29 cellular contexts compared by ENCODE assay signal in the genomic region with DNA sequence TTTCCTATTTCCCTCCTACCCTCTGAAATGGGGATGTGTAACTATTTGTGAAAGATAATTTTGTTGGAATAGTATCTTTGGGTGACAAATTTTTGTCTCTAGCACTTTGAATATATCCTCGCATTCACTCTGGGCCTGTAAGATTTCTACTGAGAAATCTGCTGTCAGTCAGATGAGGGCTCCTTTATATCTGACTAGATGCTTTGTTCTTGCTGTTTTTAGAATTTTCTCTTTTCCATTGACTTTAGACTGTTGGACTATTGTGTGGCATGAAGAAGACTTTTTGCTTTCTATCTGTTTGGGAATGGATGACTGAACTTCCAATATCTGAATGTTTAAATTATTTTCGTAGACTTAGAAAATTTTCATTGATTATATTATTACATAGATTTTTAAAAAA. TPM values are rescaled to one million over a fixed set of nuclear protein-coding genes. Genes with fewer than 3 reads are reported as not detected.
"Had no signal": no experiment of that assay in that cellular context is flagged by ENCODE, and none has a peak within 500 bp of the region (broad histone marks: within the 10 kb centered on the region; RNA-seq: fewer than 3 reads in every experiment).

No MANE protein-coding gene starts in this region.

- H3K36me3 Mint-ChIP-seq: stimulated activated effector memory CD8-positive, alpha-beta T cell treated with anti-CD3 and anti-CD28 coated beads, Interleukin-12 subunit alpha, Interleukin-12 subunit beta, amount 100 ng/mL, for 72 hours had no signal

- DNase-seq: cerebellar nuclear complex; effector memory CD4-positive, alpha-beta T cell; foreskin keratinocyte; heart left ventricle; left cardiac atrium; left lung; mesendoderm; naive thymus-derived CD8-positive, alpha-beta T cell; nephron progenitor cell; pancreas; right lobe of liver; stimulated activated CD4-positive, alpha-beta T cell treated with anti-CD3 and anti-CD28 coated beads, Interleukin-2, amount 100 ng/mL, for 24 hours; stimulated activated CD4-positive, alpha-beta T cell treated with anti-CD3 and anti-CD28 coated beads, Interleukin-4, amount 100 ng/mL, for 24 hours; stimulated activated naive CD4-positive, alpha-beta T cell treated with Interleukin-2 at 50 U/mL for 16 hours; stomach; transverse colon; upper lobe of right lung; uterus had no signal

- H3K4me1 ChIP-seq: esophagus muscularis mucosa, foreskin keratinocyte, heart left ventricle, left lung, pancreas, right lobe of liver, stomach, transverse colon, upper lobe of right lung, uterus had no signal

- ATAC-seq: foreskin keratinocyte; heart left ventricle; left cardiac atrium; left lung; naive thymus-derived CD8-positive, alpha-beta T cell; pancreas; right lobe of liver; stimulated activated effector memory CD8-positive, alpha-beta T cell treated with anti-CD3 and anti-CD28 coated beads, Interleukin-12 subunit alpha, Interleukin-12 subunit beta, amount 100 ng/mL, for 72 hours; upper lobe of right lung had no signal

- H2AFZ ChIP-seq: hepatocyte had no signal

- H3K27me3 ChIP-seq: esophagus muscularis mucosa, foreskin keratinocyte, heart left ventricle, hepatocyte, left lung, pancreas, right lobe of liver, stomach, transverse colon, upper lobe of right lung, uterus had no signal

- H3K4me3 Mint-ChIP-seq: naive thymus-derived CD8-positive, alpha-beta T cell; nephron progenitor cell; stimulated activated effector memory CD8-positive, alpha-beta T cell treated with anti-CD3 and anti-CD28 coated beads, Interleukin-12 subunit alpha, Interleukin-12 subunit beta, amount 100 ng/mL, for 72 hours had no signal

- H3K4me3 ChIP-seq: esophagus muscularis mucosa, heart left ventricle, hepatocyte, left lung, pancreas, right lobe of liver, stomach, transverse colon, upper lobe of right lung, uterus had no signal

- H3K27me3 Mint-ChIP-seq: naive thymus-derived CD8-positive, alpha-beta T cell; progenitor cell of endocrine pancreas had no signal

- H3K79me2 ChIP-seq: hepatocyte had no signal

- H3K4me1 Mint-ChIP-seq: naive thymus-derived CD8-positive, alpha-beta T cell; nephron progenitor cell; stimulated activated effector memory CD8-positive, alpha-beta T cell treated with anti-CD3 and anti-CD28 coated beads, Interleukin-12 subunit alpha, Interleukin-12 subunit beta, amount 100 ng/mL, for 72 hours had no signal

- H3K4me2 ChIP-seq: hepatocyte had no signal

- H3K9me3 ChIP-seq: pancreas, right lobe of liver, transverse colon, upper lobe of right lung, uterus had no signal

- H3K27ac ChIP-seq: esophagus muscularis mucosa, foreskin keratinocyte, heart left ventricle, hepatocyte, left lung, pancreas, right lobe of liver, stomach, transverse colon, upper lobe of right lung, uterus had no signal

- H3K27ac Mint-ChIP-seq: naive thymus-derived CD8-positive, alpha-beta T cell; nephron progenitor cell; progenitor cell of endocrine pancreas; stimulated activated effector memory CD8-positive, alpha-beta T cell treated with anti-CD3 and anti-CD28 coated beads, Interleukin-12 subunit alpha, Interleukin-12 subunit beta, amount 100 ng/mL, for 72 hours had no signal

- H3K36me3 ChIP-seq: esophagus muscularis mucosa, heart left ventricle, left lung, pancreas, right lobe of liver, stomach, transverse colon, upper lobe of right lung, uterus had no signal

RNA-seq across cellular contexts. Expression of gene GRID2, which starts 54.2 kb away (rescaled TPM):
- total RNA-seq: endothelial cell of umbilical vein; epithelial cell of proximal tubule; foreskin keratinocyte; kidney epithelial cell; lower leg skin; lung microvascular endothelial cell; naive thymus-derived CD8-positive, alpha-beta T cell; omental fat pad; right lobe of liver; subcutaneous adipose tissue; upper lobe of right lung had no signal
- polyA plus RNA-seq: endothelial cell of umbilical vein; foreskin keratinocyte; heart left ventricle; naive thymus-derived CD8-positive, alpha-beta T cell; pancreas; stomach had no signal
